In the genomic region with DNA sequence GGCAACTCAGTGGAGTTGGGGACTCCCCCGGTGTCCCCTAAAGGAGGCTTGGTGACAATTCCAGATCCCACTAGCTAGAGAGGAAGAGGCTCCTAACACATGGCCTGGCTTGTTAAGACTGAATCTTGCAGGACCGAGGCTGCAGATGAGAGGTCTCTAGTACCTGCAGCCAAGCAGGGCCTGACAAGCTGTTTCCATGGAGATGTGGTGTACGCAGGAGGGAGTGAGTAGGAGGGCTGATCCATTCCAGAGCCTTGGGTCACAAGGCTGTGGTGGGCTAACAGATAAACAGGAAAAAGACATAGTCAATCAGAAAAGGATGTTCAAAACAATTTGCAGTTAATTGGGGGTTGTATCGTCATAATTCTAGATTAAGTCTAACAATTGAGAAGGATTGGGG, we compare ENCODE assay signal across 21 cellular contexts.
DNase-seq lines count a peak whose midpoint lies in the region; TF ChIP-seq lines count a peak whose summit lies in the region.
"Had no signal": no experiment of that assay in that cellular context is flagged by ENCODE, and none has a peak within 500 bp of the region (broad histone marks: within the 10 kb centered on the region; RNA-seq: fewer than 3 reads in every experiment).

No MANE protein-coding gene starts in this region.

- no peak for TF ChIP-seq EP300 in neural cell (conservative IDR thresholded peaks at IDR 0.05; ENCODE audit: poor library complexity, severe bottlenecking)

- H4K20me1 ChIP-seq in neural cell (ENCODE audit: insufficient read depth), result no peaks in the 10 kb centered on the region

- no peaks in the 10 kb centered on the region for H3K9me2 ChIP-seq in neural cell (ENCODE audit: insufficient read depth, low read length)

- H2AFZ ChIP-seq in neural cell (ENCODE audit: low read depth, low read length), result no peak overlapping the region

- H3K9me3 ChIP-seq in neural cell (ENCODE audit: low read length), result no peaks in the 10 kb centered on the region

- H3K27ac ChIP-seq in neural cell (ENCODE audit: low read length), result peak overlapping the region; percentile 80
- H3K27ac ChIP-seq: esophagus squamous epithelium, SJSA1, tibial nerve had no signal

- no peak overlapping the region for H3K4me2 ChIP-seq in neural cell (ENCODE audit: low read length)

- H3K27me3 ChIP-seq in neural cell (ENCODE audit: insufficient read depth, low read depth, low read length), result no peaks in the 10 kb centered on the region
- H3K27me3 ChIP-seq: esophagus squamous epithelium, SJSA1, tibial nerve had no signal

- H3K36me3 ChIP-seq in neural cell (ENCODE audit: insufficient read depth, low read length), result no peaks in the 10 kb centered on the region
- H3K36me3 ChIP-seq: esophagus squamous epithelium, SJSA1, tibial nerve had no signal

- no peaks in the 10 kb centered on the region for H3K79me2 ChIP-seq in neural cell (replicated peaks; ENCODE audit: insufficient read depth, low read length)

- TF ChIP-seq RAD21 in neural cell (conservative IDR thresholded peaks at IDR 0.05), result no peak

- no peak for TF ChIP-seq CTCF in neural cell (IDR thresholded peaks at IDR 0.05; ENCODE audit: poor library complexity, severe bottlenecking)

- H3F3A ChIP-seq in neural cell (ENCODE audit: insufficient read depth, low read length, poor library complexity, severe bottlenecking), result no peaks in the 10 kb centered on the region

- DNase-seq in DMS79 treated with DMSO at 0.1 percent for 48 hours (lab: John Stamatoyannopoulos, UW), result peak; percentile 71
- peak; percentile 31 for DNase-seq in NCI-H146 treated with DMSO at 0.1 percent for 48 hours (lab: John Stamatoyannopoulos, UW; ENCODE audit: unreplicated experiment)
- DNase-seq in amniotic epithelial cell (ENCODE audit: low read depth), result peak; percentile 58
- DNase-seq in cerebellum (ENCODE audit: low spot score), result no peak
- DNase-seq in NCI-H446 treated with DMSO at 0.1 percent for 48 hours (lab: John Stamatoyannopoulos, UW), result no peak
- DNase-seq in NOMO-1 (lab: John Stamatoyannopoulos, UW; ENCODE audit: unreplicated experiment in 2 of 2), result no peak
- DNase-seq in stimulated activated CD4-positive, alpha-beta T cell treated with anti-CD3 and anti-CD28 coated beads, Interleukin-12 subunit alpha, Interleukin-12 subunit beta, amount 100 ng/mL, for 4 hours, result no peak
- DNase-seq: activated gamma-delta T cell; activated T-cell treated with anti-CD3 and anti-CD28 coated beads for 4 hours; CD8-positive, alpha-beta memory T cell; DMS153; esophagus squamous epithelium; immature natural killer cell; left ventricle myocardium superior; naive B cell; NCI-H2081; NCI-H510A treated with DMSO at 0.1 percent for 48 hours; stimulated activated CD4-positive, alpha-beta T cell treated with anti-CD3 and anti-CD28 coated beads, Interleukin-2, amount 100 ng/mL, for 24 hours had no signal

- peak overlapping the region; percentile 30 for H3K9ac ChIP-seq in neural cell (ENCODE audit: low read length)

- H3K4me3 ChIP-seq in neural cell (ENCODE audit: low read length), result no peak overlapping the region
- H3K4me3 ChIP-seq: esophagus squamous epithelium, SJSA1, tibial nerve had no signal

TF ChIP-seq in neural cell, 6 proteins besides CTCF, POLR2A, EP300 and RAD21:
- TF ChIP-seq POLR2AphosphoS5 (IDR thresholded peaks at IDR 0.05) (peak; percentile 24), MXI1 (conservative IDR thresholded peaks at IDR 0.05; ENCODE audit: poor library complexity, severe bottlenecking) (peak; percentile 22), SMC3 (conservative IDR thresholded peaks at IDR 0.05; ENCODE audit: poor library complexity) (no peak), TAF1 (IDR thresholded peaks at IDR 0.05; ENCODE audit: low read depth) (no peak), EZH2 (IDR thresholded peaks at IDR 0.05; ENCODE audit: borderline replicate concordance, insufficient read depth, low read length, poor library complexity, severe bottlenecking) (no peak)
- TF ChIP-seq, protein P1, sequence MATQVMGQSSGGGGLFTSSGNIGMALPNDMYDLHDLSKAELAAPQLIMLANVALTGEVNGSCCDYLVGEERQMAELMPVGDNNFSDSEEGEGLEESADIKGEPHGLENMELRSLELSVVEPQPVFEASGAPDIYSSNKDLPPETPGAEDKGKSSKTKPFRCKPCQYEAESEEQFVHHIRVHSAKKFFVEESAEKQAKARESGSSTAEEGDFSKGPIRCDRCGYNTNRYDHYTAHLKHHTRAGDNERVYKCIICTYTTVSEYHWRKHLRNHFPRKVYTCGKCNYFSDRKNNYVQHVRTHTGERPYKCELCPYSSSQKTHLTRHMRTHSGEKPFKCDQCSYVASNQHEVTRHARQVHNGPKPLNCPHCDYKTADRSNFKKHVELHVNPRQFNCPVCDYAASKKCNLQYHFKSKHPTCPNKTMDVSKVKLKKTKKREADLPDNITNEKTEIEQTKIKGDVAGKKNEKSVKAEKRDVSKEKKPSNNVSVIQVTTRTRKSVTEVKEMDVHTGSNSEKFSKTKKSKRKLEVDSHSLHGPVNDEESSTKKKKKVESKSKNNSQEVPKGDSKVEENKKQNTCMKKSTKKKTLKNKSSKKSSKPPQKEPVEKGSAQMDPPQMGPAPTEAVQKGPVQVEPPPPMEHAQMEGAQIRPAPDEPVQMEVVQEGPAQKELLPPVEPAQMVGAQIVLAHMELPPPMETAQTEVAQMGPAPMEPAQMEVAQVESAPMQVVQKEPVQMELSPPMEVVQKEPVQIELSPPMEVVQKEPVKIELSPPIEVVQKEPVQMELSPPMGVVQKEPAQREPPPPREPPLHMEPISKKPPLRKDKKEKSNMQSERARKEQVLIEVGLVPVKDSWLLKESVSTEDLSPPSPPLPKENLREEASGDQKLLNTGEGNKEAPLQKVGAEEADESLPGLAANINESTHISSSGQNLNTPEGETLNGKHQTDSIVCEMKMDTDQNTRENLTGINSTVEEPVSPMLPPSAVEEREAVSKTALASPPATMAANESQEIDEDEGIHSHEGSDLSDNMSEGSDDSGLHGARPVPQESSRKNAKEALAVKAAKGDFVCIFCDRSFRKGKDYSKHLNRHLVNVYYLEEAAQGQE (IDR thresholded peaks at IDR 0.05; ENCODE audit: borderline replicate concordance), result peak; percentile 47

Comparison
In these comparisons a context has a peak if more than half of its experiments do, and no peak if none do; other contexts are left out.
1. DNase-seq: peak in DMS79 treated with DMSO at 0.1 percent for 48 hours (single experiment), NCI-H146 treated with DMSO at 0.1 percent for 48 hours (single experiment) and amniotic epithelial cell (single experiment); none in cerebellum (single experiment), NCI-H446 treated with DMSO at 0.1 percent for 48 hours (single experiment), NOMO-1 (0 of 2) and stimulated activated CD4-positive, alpha-beta T cell treated with anti-CD3 and anti-CD28 coated beads, Interleukin-12 subunit alpha, Interleukin-12 subunit beta, amount 100 ng/mL, for 4 hours (single experiment).